In genomic region chr11:76574879-76575278, GRCh38 we compare ENCODE assay signal across 29 cellular contexts.
"Had no signal": no experiment of that assay in that cellular context is flagged by ENCODE, and none has a peak within 500 bp of the region (broad histone marks: within the 10 kb centered on the region; RNA-seq: fewer than 3 reads in every experiment).

No MANE protein-coding gene starts in this region.

- H3K27me3 ChIP-seq: body of pancreas, cardiac muscle cell, uterus had no signal

- H3K4me1 Mint-ChIP-seq: natural killer cell had no signal

- H3K4me3 Mint-ChIP-seq: natural killer cell, type B pancreatic cell had no signal

- H3K9me3 Mint-ChIP-seq: natural killer cell had no signal

- H3K4me3 ChIP-seq: body of pancreas, cardiac muscle cell, coronary artery, dorsolateral prefrontal cortex, skin epidermis, thoracic aorta, uterus had no signal

- FAIRE-seq: frontal cortex, islet of Langerhans had no signal

- ATAC-seq: activated CD4-positive, CD25-positive, alpha-beta regulatory T cell treated with anti-CD3 and anti-CD28 coated beads, Interleukin-2, amount 50 U/mL, for 24 hours; body of pancreas; left cardiac atrium; left ventricle myocardium superior; natural killer cell; sciatic nerve; T-helper 17 cell had no signal

- H3K36me3 ChIP-seq: cardiac muscle cell, thoracic aorta, uterus, WERI-Rb-1 had no signal

- H3K9me3 ChIP-seq: body of pancreas, thoracic aorta, uterus had no signal

- H3K27ac ChIP-seq: body of pancreas, cardiac muscle cell, dorsolateral prefrontal cortex, thoracic aorta, uterus, WERI-Rb-1 had no signal

- H3K27ac Mint-ChIP-seq: natural killer cell, T-helper 17 cell, type B pancreatic cell had no signal

- DNase-seq: activated CD4-positive, alpha-beta T cell treated with anti-CD3 and anti-CD28 coated beads for 48 hours; activated CD4-positive, alpha-beta T cell treated with anti-CD3 and anti-CD28 coated beads, Interleukin-2, amount 50 U/mL, for 48 hours; activated CD8-positive, alpha-beta memory T cell treated with anti-CD3 and anti-CD28 coated beads for 24 hours; activated gamma-delta T cell treated with Interleukin-2 at 50 U/mL for 16 hours; activated naive CD4-positive, alpha-beta T cell treated with anti-CD3 and anti-CD28 coated beads, Interleukin-2, amount 50 U/mL, for 16 hours; anterior cingulate cortex; body of pancreas; cerebellar nuclear complex; dorsolateral prefrontal cortex; effector memory CD4-positive, alpha-beta T cell; left cardiac atrium; left ventricle myocardium superior; midbrain; natural killer cell; stimulated activated CD4-positive, alpha-beta T cell treated with anti-CD3 and anti-CD28 coated beads, Interleukin-2, amount 100 ng/mL, for 24 hours; stimulated activated naive CD4-positive, alpha-beta T cell treated with Interleukin-2 at 50 U/mL for 16 hours; T-helper 17 cell; T1000; uterus; WERI-Rb-1 had no signal

- H3K4me1 ChIP-seq: body of pancreas, uterus had no signal

- H3K36me3 Mint-ChIP-seq: natural killer cell, type B pancreatic cell had no signal

- H3K27me3 Mint-ChIP-seq: type B pancreatic cell had no signal
